Comparison of ENCODE assay signal across 1 cellular context in genomic region chr2:28702415-28702859, GRCh38.
TF ChIP-seq lines count a peak whose summit lies in the region.

No MANE protein-coding gene starts in this region.

TF ChIP-seq in HepG2, 621 proteins besides CTCF, POLR2A, EP300 and RAD21 (continued from another document):
- TF ChIP-seq ZFX (CRISPR knock-in tag; IDR thresholded peaks at IDR 0.05; ENCODE audit: low read depth): no peak
- TF ChIP-seq ZNF350 (CRISPR knock-in tag; IDR thresholded peaks at IDR 0.05; ENCODE audit: borderline replicate concordance, low read depth): no peak
- no peak for TF ChIP-seq ZNF235 (CRISPR knock-in tag; IDR thresholded peaks at IDR 0.05; ENCODE audit: borderline replicate concordance)
- TF ChIP-seq TCF12 (IDR thresholded peaks at IDR 0.05): no peak
- no peak for TF ChIP-seq TCF12 (CRISPR knock-in tag; IDR thresholded peaks at IDR 0.05)
- no peak for TF ChIP-seq ZNF687 (CRISPR knock-in tag; IDR thresholded peaks at IDR 0.05)
- no peak for TF ChIP-seq SMARCE1 (IDR thresholded peaks at IDR 0.05; ENCODE audit: borderline replicate concordance)
- no peak for TF ChIP-seq ASH2L (IDR thresholded peaks at IDR 0.05; ENCODE audit: insufficient read length, low read depth, low read length)
- peak; percentile 80; the same call in 1 of the 2 replicates for TF ChIP-seq ZNF292 (CRISPR knock-in tag; IDR thresholded peaks at IDR 0.05; ENCODE audit: borderline replicate concordance, low read depth)
- TF ChIP-seq ZNF724P (CRISPR knock-in tag; IDR thresholded peaks at IDR 0.05; ENCODE audit: borderline replicate concordance): peak; percentile 89; the same call in 1 of the 2 replicates
- TF ChIP-seq ZSCAN29 (CRISPR knock-in tag; conservative IDR thresholded peaks at IDR 0.05): no peak
- TF ChIP-seq ZMAT3 (CRISPR knock-in tag; conservative IDR thresholded peaks at IDR 0.05): no peak
- no peak for TF ChIP-seq ZNF784 (CRISPR knock-in tag; IDR thresholded peaks at IDR 0.05; ENCODE audit: borderline replicate concordance)
- no peak for TF ChIP-seq KDM3A (CRISPR knock-in tag; IDR thresholded peaks at IDR 0.05; ENCODE audit: low read depth)
- TF ChIP-seq ZNF878 (CRISPR knock-in tag; IDR thresholded peaks at IDR 0.05): no peak
- no peak for TF ChIP-seq ZNF33B (CRISPR knock-in tag; IDR thresholded peaks at IDR 0.05)
- TF ChIP-seq HMG20A (CRISPR knock-in tag; IDR thresholded peaks at IDR 0.05; ENCODE audit: borderline replicate concordance): peak; percentile 46; the same call in 1 of the 2 replicates
- no peak for TF ChIP-seq MZF1 (CRISPR knock-in tag; IDR thresholded peaks at IDR 0.05; ENCODE audit: borderline replicate concordance)
- TF ChIP-seq TOPORS (CRISPR knock-in tag; IDR thresholded peaks at IDR 0.05): no peak
- no peak; the same call in 1 of the 2 replicates for TF ChIP-seq FOXC1 (CRISPR knock-in tag; IDR thresholded peaks at IDR 0.05; ENCODE audit: borderline replicate concordance)
- TF ChIP-seq NR2F1 (CRISPR knock-in tag; IDR thresholded peaks at IDR 0.05): peak; percentile 66 to 95
- TF ChIP-seq ZNF790 (CRISPR knock-in tag; IDR thresholded peaks at IDR 0.05; ENCODE audit: borderline replicate concordance): no peak
- TF ChIP-seq FOXP1 (IDR thresholded peaks at IDR 0.05): no peak
- 0 out of 2 replicates have a peak, but pooled peaks have one; percentile 5 for TF ChIP-seq FOXP1 (CRISPR knock-in tag; IDR thresholded peaks at IDR 0.05)
- TF ChIP-seq HIVEP1 (CRISPR knock-in tag; IDR thresholded peaks at IDR 0.05): no peak
- no peak for TF ChIP-seq ZNF589 (CRISPR knock-in tag; conservative IDR thresholded peaks at IDR 0.05)
- TF ChIP-seq BCLAF1 (IDR thresholded peaks at IDR 0.05): no peak
- TF ChIP-seq E2F1 (CRISPR knock-in tag; IDR thresholded peaks at IDR 0.05): no peak
- no peak for TF ChIP-seq ZNF326 (CRISPR knock-in tag; IDR thresholded peaks at IDR 0.05; ENCODE audit: borderline replicate concordance)
- peak; percentile 28; the same call in 1 of the 2 replicates for TF ChIP-seq ZMYM4 (CRISPR knock-in tag; IDR thresholded peaks at IDR 0.05)
- no peak for TF ChIP-seq MED8 (CRISPR knock-in tag; IDR thresholded peaks at IDR 0.05; ENCODE audit: insufficient replicate concordance)
- peak; percentile 55; the same call in 1 of the 2 replicates for TF ChIP-seq POGK (CRISPR knock-in tag; conservative IDR thresholded peaks at IDR 0.05)
- no peak for TF ChIP-seq RBFOX2 (IDR thresholded peaks at IDR 0.05; ENCODE audit: low read depth, low read length)
- peak; percentile 63; the same call in 1 of the 2 replicates for TF ChIP-seq RXRA (CRISPR knock-in tag; IDR thresholded peaks at IDR 0.05)
- no peak for TF ChIP-seq ZNF766 (CRISPR knock-in tag; IDR thresholded peaks at IDR 0.05; ENCODE audit: borderline replicate concordance)
- peak; percentile 54; the same call in 1 of the 2 replicates for TF ChIP-seq HIC2 (CRISPR knock-in tag; IDR thresholded peaks at IDR 0.05; ENCODE audit: low read depth)
- peak; percentile 83 for TF ChIP-seq HNF4A (CRISPR knock-in tag; IDR thresholded peaks at IDR 0.05)
- peak; percentile 68 for TF ChIP-seq PBX2 (CRISPR knock-in tag; IDR thresholded peaks at IDR 0.05)
- no peak for TF ChIP-seq SNAPC2 (CRISPR knock-in tag; IDR thresholded peaks at IDR 0.05)
- TF ChIP-seq TFAP4 (IDR thresholded peaks at IDR 0.05; ENCODE audit: borderline replicate concordance, low read depth): peak; percentile 22; the same call in 1 of the 2 replicates
- no peak for TF ChIP-seq TBX3 (IDR thresholded peaks at IDR 0.05; ENCODE audit: borderline replicate concordance)
- TF ChIP-seq BCL6 (CRISPR knock-in tag; IDR thresholded peaks at IDR 0.05): peak; percentile 65
- TF ChIP-seq NKX3-1 (CRISPR knock-in tag; IDR thresholded peaks at IDR 0.05): no peak
- no peak for TF ChIP-seq LCORL (IDR thresholded peaks at IDR 0.05)
- peak; percentile 64; the same call in 1 of the 2 replicates for TF ChIP-seq LCORL (CRISPR knock-in tag; IDR thresholded peaks at IDR 0.05)
- TF ChIP-seq SKI (IDR thresholded peaks at IDR 0.05; ENCODE audit: partially characterized antibody): peak; percentile 35
- TF ChIP-seq GATAD2A (CRISPR knock-in tag; IDR thresholded peaks at IDR 0.05): peak; percentile 45; the same call in 1 of the 2 replicates
TF ChIP-seq in HepG2: peak in this region for 58.
